1 cellular context compared by ENCODE assay signal in the genomic region with DNA sequence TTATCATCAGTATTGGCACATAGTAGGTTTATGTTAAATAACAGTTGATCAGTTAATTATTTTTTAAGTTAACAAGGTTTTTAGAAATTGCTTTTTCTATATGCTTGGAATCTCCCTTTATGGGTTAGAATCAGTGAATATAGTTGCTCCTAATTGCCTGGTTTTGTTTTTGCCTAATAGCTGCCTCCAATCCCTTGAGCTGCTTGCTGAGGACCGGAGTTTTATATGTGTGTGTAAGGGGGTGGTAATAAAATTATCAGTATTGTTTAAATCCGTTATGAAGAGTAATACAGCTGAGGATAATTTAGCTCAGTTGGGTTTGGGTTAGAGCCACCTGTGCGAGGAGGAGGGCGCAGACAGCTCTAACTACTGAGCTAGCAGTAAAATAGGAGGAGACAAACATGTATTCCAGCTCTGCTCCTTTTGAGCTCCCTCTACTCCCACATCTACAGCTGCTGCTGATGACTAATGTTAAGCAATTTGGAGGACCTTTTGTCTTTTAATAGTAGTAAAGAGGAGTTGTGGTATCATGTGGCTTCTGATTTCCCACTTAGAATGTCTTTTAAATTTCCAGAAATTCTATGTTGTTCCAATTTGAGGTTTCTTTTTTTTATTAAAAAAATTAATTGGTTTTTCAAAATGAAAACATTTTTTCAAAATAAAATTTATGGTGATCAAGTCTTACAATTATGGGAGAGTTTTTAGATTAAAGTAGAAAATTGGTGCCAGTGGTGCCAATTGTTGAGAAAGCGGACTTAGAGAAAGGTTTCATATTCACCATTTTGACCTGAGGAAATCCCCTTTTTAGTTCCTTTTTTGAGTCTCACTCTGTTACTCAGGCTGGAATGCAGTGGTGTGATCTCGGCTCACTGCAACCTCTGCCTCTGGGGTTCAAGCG.
TF ChIP-seq lines count a peak whose summit lies in the region.

No MANE protein-coding gene starts in this region.

TF ChIP-seq in H1, 55 proteins besides CTCF, POLR2A, EP300 and RAD21 (continued from another document):
- no peak for TF ChIP-seq BCL11A (IDR thresholded peaks at IDR 0.05; ENCODE audit: low read depth in 2 of 2, low read length in 2 of 2)
- no peak for TF ChIP-seq RFX5 (IDR thresholded peaks at IDR 0.05; ENCODE audit: borderline replicate concordance, low read depth, low read length)
- TF ChIP-seq SP2 (IDR thresholded peaks at IDR 0.05; ENCODE audit: low read length) = no peak
- TF ChIP-seq MAFK (IDR thresholded peaks at IDR 0.05; ENCODE audit: low read depth, low read length) = no peak
- TF ChIP-seq, protein P1, sequence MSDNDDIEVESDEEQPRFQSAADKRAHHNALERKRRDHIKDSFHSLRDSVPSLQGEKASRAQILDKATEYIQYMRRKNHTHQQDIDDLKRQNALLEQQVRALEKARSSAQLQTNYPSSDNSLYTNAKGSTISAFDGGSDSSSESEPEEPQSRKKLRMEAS (IDR thresholded peaks at IDR 0.05) = no peak
- TF ChIP-seq BACH1 (IDR thresholded peaks at IDR 0.05; ENCODE audit: low read length) = no peak
- TF ChIP-seq, protein P2, sequence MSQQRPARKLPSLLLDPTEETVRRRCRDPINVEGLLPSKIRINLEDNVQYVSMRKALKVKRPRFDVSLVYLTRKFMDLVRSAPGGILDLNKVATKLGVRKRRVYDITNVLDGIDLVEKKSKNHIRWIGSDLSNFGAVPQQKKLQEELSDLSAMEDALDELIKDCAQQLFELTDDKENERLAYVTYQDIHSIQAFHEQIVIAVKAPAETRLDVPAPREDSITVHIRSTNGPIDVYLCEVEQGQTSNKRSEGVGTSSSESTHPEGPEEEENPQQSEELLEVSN (IDR thresholded peaks at IDR 0.05) = no peak
- TF ChIP-seq HDAC6 (IDR thresholded peaks at IDR 0.05; ENCODE audit: low read depth, low read length) = no peak
- no peak for TF ChIP-seq SP4 (IDR thresholded peaks at IDR 0.05; ENCODE audit: low read length)
- TF ChIP-seq SAP30 (IDR thresholded peaks at IDR 0.05; ENCODE audit: insufficient read depth, insufficient replicate concordance, low read length) = no peak
- TF ChIP-seq JUND (IDR thresholded peaks at IDR 0.05; ENCODE audit: low read length) = no peak; the same call in 1 of the 2 replicates
- no peak for TF ChIP-seq SIX5 (IDR thresholded peaks at IDR 0.05; ENCODE audit: low read depth, low read length)
